15 cellular contexts compared by ENCODE assay signal in the genomic region with DNA sequence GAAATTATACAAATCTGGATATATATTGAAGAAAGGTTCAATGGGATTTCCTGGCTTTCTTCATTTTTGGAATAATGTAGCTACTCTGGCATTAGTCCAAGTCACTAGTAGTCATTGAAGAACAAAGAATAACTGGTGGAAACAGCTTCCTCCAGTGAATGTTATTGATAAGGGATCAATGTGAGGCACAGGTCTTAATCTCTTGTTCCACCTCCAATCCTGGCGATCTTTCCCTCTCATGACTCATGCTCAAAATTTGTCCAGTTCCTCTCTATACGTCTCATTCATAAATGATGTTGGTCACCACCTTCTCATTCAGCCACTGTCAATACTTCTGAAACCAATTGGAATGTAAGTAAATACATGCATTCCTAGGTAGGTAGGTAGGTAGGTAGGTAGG.
A peak's percentile ranks its signal among the peaks of the same experiment; 100 is the strongest.
DNase-seq lines count a peak whose midpoint lies in the region; ATAC-seq and TF ChIP-seq lines count a peak whose summit lies in the region.
"Had no signal": no experiment of that assay in that cellular context is flagged by ENCODE, and none has a peak within 500 bp of the region (broad histone marks: within the 10 kb centered on the region; RNA-seq: fewer than 3 reads in every experiment).

No MANE protein-coding gene starts in this region.

- no peaks in the 10 kb centered on the region for H3F3A ChIP-seq in GM23248 (ENCODE audit: insufficient read depth)

- no peaks in the 10 kb centered on the region for H3K27me3 ChIP-seq in GM23248 (replicated peaks; ENCODE audit: insufficient read depth)
- H3K27me3 ChIP-seq in Karpas-422 (ENCODE audit: low read length), result no peaks in the 10 kb centered on the region
- no peaks in the 10 kb centered on the region for H3K27me3 ChIP-seq in RWPE2 (ENCODE audit: insufficient read depth, poor library complexity, severe bottlenecking)
- H3K27me3 ChIP-seq: BE2C had no signal

- peak; percentile 23 for DNase-seq in GM23248
- DNase-seq in Karpas-422, result peak; percentile 2
- DNase-seq in RWPE2 (ENCODE audit: low spot score), result no peak
- peak; percentile 35 for DNase-seq in epithelial cell of esophagus (ENCODE audit: low read depth)
- no peak for DNase-seq in hypothalamus (lab: John Stamatoyannopoulos, UW)
- DNase-seq in epidermal melanocyte (ENCODE audit: insufficient read length, low spot score), result no peak
- no peak for DNase-seq in NCI-H2029 treated with DMSO at 0.1 percent for 48 hours (lab: John Stamatoyannopoulos, UW)
- DNase-seq: CD4-positive, alpha-beta memory T cell; DMS79 had no signal

- H3K4me3 ChIP-seq in GM23248 (no peak overlapping the region), Karpas-422 (ENCODE audit: low read length) (no peak overlapping the region), RWPE2 (ENCODE audit: severe bottlenecking) (no peak overlapping the region), epithelial cell of esophagus (ENCODE audit: low read length) (no peak overlapping the region)
- H3K4me3 ChIP-seq: A549 had no signal

- H3K4me2 ChIP-seq in GM23248 (ENCODE audit: unreplicated experiment), result no peak overlapping the region
- H3K4me2 ChIP-seq in Karpas-422 (ENCODE audit: low read depth, low read length, poor library complexity, severe bottlenecking), result no peak overlapping the region
- H3K4me2 ChIP-seq: A549 had no signal

- H3K27ac ChIP-seq in GM23248, result no peak overlapping the region
- no peak overlapping the region for H3K27ac ChIP-seq in Karpas-422 (ENCODE audit: low read length)
- H3K27ac ChIP-seq in RWPE2 (ENCODE audit: poor library complexity, severe bottlenecking), result no peak overlapping the region
- H3K27ac ChIP-seq: A549, C4-2B, HL-60 had no signal

- H2AFZ ChIP-seq in GM23248 (no peak overlapping the region), Karpas-422 (ENCODE audit: low read length) (no peak overlapping the region)

- H3K36me3 ChIP-seq in GM23248 (ENCODE audit: low read depth) (no peaks in the 10 kb centered on the region), Karpas-422 (ENCODE audit: insufficient read depth, low read length) (no peaks in the 10 kb centered on the region), RWPE2 (ENCODE audit: low read depth) (no peaks in the 10 kb centered on the region)
- H3K36me3 ChIP-seq: BE2C had no signal

- TF ChIP-seq CTCF in RWPE2 (IDR thresholded peaks at IDR 0.05; ENCODE audit: poor library complexity, severe bottlenecking) (no peak), epithelial cell of esophagus (IDR thresholded peaks at IDR 0.05; ENCODE audit: insufficient read depth, low read depth, low read length, missing control alignments) (no peak)

- ATAC-seq in RWPE2 (ENCODE audit: low read depth) (peak; percentile 75), GM18867 (IDR thresholded peaks at IDR 0.05; ENCODE audit: unreplicated experiment) (no peak)
- ATAC-seq: HCT116 had no signal

- H3K79me2 ChIP-seq in GM23248 (ENCODE audit: insufficient read depth) (no peaks in the 10 kb centered on the region), Karpas-422 (ENCODE audit: low read length) (no peaks in the 10 kb centered on the region)

- 38 to 50% methylated on average over 2 of the region's 2 CpGs for WGBS in GM23248 (ENCODE audit: low coverage in 1 of 2, low lambda C conversion rate in 2 of 2, missing lambda C conversion rate in 2 of 2), 2 experiments

- in situ Hi-C loops in GM23248 (cut with MboI), result no loop called here

- H3K9ac ChIP-seq in GM23248 (no peak overlapping the region), Karpas-422 (ENCODE audit: low read length) (no peak overlapping the region)

- H3K4me1 ChIP-seq in GM23248 (ENCODE audit: insufficient read depth) (no peaks in the 10 kb centered on the region), Karpas-422 (ENCODE audit: low read length) (no peaks in the 10 kb centered on the region), RWPE2 (ENCODE audit: insufficient read depth, poor library complexity, severe bottlenecking) (peaks cover 8% of the 10 kb centered on the region)
- H3K4me1 ChIP-seq: A549, BE2C had no signal

- no peaks in the 10 kb centered on the region for H4K20me1 ChIP-seq in GM23248 (ENCODE audit: insufficient read depth)
- H4K20me1 ChIP-seq in Karpas-422 (ENCODE audit: insufficient read depth, low read depth, low read length), result no peaks in the 10 kb centered on the region

- H3K9me2 ChIP-seq in GM23248 (ENCODE audit: insufficient read depth), result no peaks in the 10 kb centered on the region
- H3K9me2 ChIP-seq in Karpas-422 (replicated peaks; ENCODE audit: insufficient read depth, low read length), result no peaks in the 10 kb centered on the region

- H3K9me3 ChIP-seq in GM23248 (ENCODE audit: low read depth) (no peaks in the 10 kb centered on the region), Karpas-422 (ENCODE audit: low read length) (no peaks in the 10 kb centered on the region), RWPE2 (ENCODE audit: severe bottlenecking) (no peaks in the 10 kb centered on the region)
- H3K9me3 ChIP-seq: A549, BE2C had no signal

Comparison
In these comparisons a context has a peak if more than half of its experiments do, and no peak if none do; other contexts are left out.
1. DNase-seq: peak in GM23248 (single experiment), Karpas-422 (single experiment) and epithelial cell of esophagus (single experiment); none in RWPE2 (single experiment), hypothalamus (0 of 51), epidermal melanocyte (single experiment) and NCI-H2029 treated with DMSO at 0.1 percent for 48 hours (single experiment).